ENCODE assay signal across 21 cellular contexts in genomic region chr5:158461240-158461854, GRCh38.
A peak's percentile ranks its signal among the peaks of the same experiment; 100 is the strongest.
DNase-seq lines count a peak whose midpoint lies in the region; ATAC-seq, FAIRE-seq and TF ChIP-seq lines count a peak whose summit lies in the region.
"Had no signal": no experiment of that assay in that cellular context is flagged by ENCODE, and none has a peak within 500 bp of the region (broad histone marks: within the 10 kb centered on the region; RNA-seq: fewer than 3 reads in every experiment).

No MANE protein-coding gene starts in this region.

- H3K27me3 ChIP-seq in HepG2 (ENCODE audit: control insufficient read depth in 1 of 2, insufficient read depth in 2 of 2, low read length in 2 of 2) (no peaks in the 10 kb centered on the region), gastrocnemius medialis (no peaks in the 10 kb centered on the region), vagina (no peaks in the 10 kb centered on the region)
- H3K27me3 ChIP-seq: BE2C had no signal

- TF ChIP-seq EP300 in HepG2 (IDR thresholded peaks at IDR 0.05; ENCODE audit: low read depth in 2 of 2, low read length in 2 of 2) (peak; percentile 77 to 98; a peak in 3 of 4 replicates), HepG2 (CRISPR knock-in tag; IDR thresholded peaks at IDR 0.05; ENCODE audit: borderline replicate concordance) (peak; percentile 92)

- DNase-seq in Right ventricle myocardium inferior (ENCODE audit: missing footprints) (no peak), cardiac septum (ENCODE audit: low spot score) (no peak), HepG2 (ENCODE audit: low spot score) (peak; percentile 81), gastrocnemius medialis (peak; percentile 33 to 71), vagina (ENCODE audit: extremely low spot score in 2 of 2) (no peak), NCI-H146 (lab: John Stamatoyannopoulos, UW) (no peak), NCI-H82 (lab: John Stamatoyannopoulos, UW) (no peak)
- no peak for DNase-seq in effector memory CD8-positive, alpha-beta T cell
- DNase-seq: activated CD4-positive, alpha-beta T cell treated with anti-CD3 and anti-CD28 coated beads, Interleukin-2, amount 50 U/mL, for 48 hours; activated gamma-delta T cell treated with Interleukin-2 at 50 U/mL for 16 hours; amygdala; BE2C; COR-L47; effector CD4-positive, alpha-beta T cell; HCEC 1CT; Kasumi-1; NCI-H1048; NCI-H2029 treated with DMSO at 0.1 percent for 48 hours; WERI-Rb-1 had no signal

- peak overlapping the region; percentile 81 for H3K27ac ChIP-seq in HepG2 (ENCODE audit: extremely low read length, insufficient read depth, low read length)
- peak overlapping the region; percentile 7 to 53 (median 30) for H3K27ac ChIP-seq in gastrocnemius medialis
- H3K27ac ChIP-seq in vagina = no peak overlapping the region
- H3K27ac ChIP-seq: WERI-Rb-1 had no signal

- H3K4me3 Mint-ChIP-seq in effector memory CD8-positive, alpha-beta T cell = no peak overlapping the region
- H3K4me3 Mint-ChIP-seq: T-helper 2 cell treated with Interferon-gamma antibody and Interleukin-4, amounts not matched to agents 5 μg/mL and 100 μg/mL, for 36 hours had no signal

- H3K4me1 Mint-ChIP-seq in effector memory CD8-positive, alpha-beta T cell (ENCODE audit: low read depth in 2 of 2) = no peaks in the 10 kb centered on the region

- in situ Hi-C loops in HepG2 (cut with HindIII; ENCODE audit: extremely low pct_ligation_motif_present, low pct_unique_long_range_greater_than_20kb) = no loop called here
- in situ Hi-C loops in gastrocnemius medialis (cut with MboI; ENCODE audit: low sequenced_read_pairs in 4 of 4) = loop anchor here in 1 of 4 donors (25.0 kb wide), 1 partner anchor 651 kb away; no protein-coding TSS in a partner anchor

- no peaks in the 10 kb centered on the region for H3K9me3 Mint-ChIP-seq in effector memory CD8-positive, alpha-beta T cell
- H3K9me3 Mint-ChIP-seq: T-helper 2 cell treated with Interferon-gamma antibody and Interleukin-4, amounts not matched to agents 5 μg/mL and 100 μg/mL, for 36 hours had no signal

- peak overlapping the region; percentile 41 for H3K4me2 ChIP-seq in HepG2 (ENCODE audit: low read depth, low read length)

- TF ChIP-seq POLR2A in HepG2 (IDR thresholded peaks at IDR 0.05; ENCODE audit: insufficient read depth in 1 of 2, low read depth in 2 of 2, low read length in 2 of 2) = no peak
- no peak for TF ChIP-seq POLR2A in gastrocnemius medialis (IDR thresholded peaks at IDR 0.05)
- TF ChIP-seq POLR2A in vagina (IDR thresholded peaks at IDR 0.05) = no peak

- ATAC-seq in Right ventricle myocardium inferior (peak; percentile 75), HepG2 (peak; percentile 99), gastrocnemius medialis (peak; percentile 66 to 71)
- ATAC-seq in effector memory CD8-positive, alpha-beta T cell (replicated peaks) = no peak
- ATAC-seq: SK-N-SH treated with all-trans-retinoic acid at 6 μM for 48 hours had no signal

- TF ChIP-seq RAD21 in HepG2 (CRISPR knock-in tag; IDR thresholded peaks at IDR 0.05) = no peak

- TF ChIP-seq CTCF in HepG2 (CRISPR knock-in tag; IDR thresholded peaks at IDR 0.05) (no peak), gastrocnemius medialis (IDR thresholded peaks at IDR 0.05 in 4 of 5, conservative IDR thresholded peaks at IDR 0.05 in 1 of 5) (no peak), vagina (IDR thresholded peaks at IDR 0.05) (no peak)

- H3K4me1 ChIP-seq in HepG2 (ENCODE audit: insufficient read depth, low read length) = peaks cover 50% of the 10 kb centered on the region
- peaks cover 7 to 10% of the 10 kb centered on the region in 2 donors for H3K4me1 ChIP-seq in gastrocnemius medialis
- no peaks in the 10 kb centered on the region for H3K4me1 ChIP-seq in vagina

- H2AFZ ChIP-seq in HepG2 (ENCODE audit: low read length) = no peak overlapping the region

- H3K9me3 ChIP-seq in HepG2 (ENCODE audit: low read length) = peaks cover 11% of the 10 kb centered on the region
- H3K9me3 ChIP-seq in gastrocnemius medialis = no peaks in the 10 kb centered on the region
- no peaks in the 10 kb centered on the region for H3K9me3 ChIP-seq in vagina
- H3K9me3 ChIP-seq: BE2C had no signal

- FAIRE-seq in HepG2 (lab: Jason Lieb, UNC) = peak; percentile 94

- POLR2A ChIA-PET in HepG2 (lab: Yijun Ruan, JAX) = no interaction called here

- H3K79me2 ChIP-seq in HepG2 (ENCODE audit: insufficient read depth, low read length) = no peaks in the 10 kb centered on the region

- no TSS peak for BruUV-seq in HepG2 (replicated peaks; lab: Mats Ljungman, UMichigan)

- H3K36me3 ChIP-seq in HepG2 (replicated peaks in 1 of 2; ENCODE audit: control insufficient read depth in 1 of 2, insufficient read depth in 2 of 2, low read length in 2 of 2) (no peaks in the 10 kb centered on the region), gastrocnemius medialis (no peaks in the 10 kb centered on the region), vagina (no peaks in the 10 kb centered on the region)
- H3K36me3 ChIP-seq: BE2C, WERI-Rb-1 had no signal

- H3K4me3 ChIP-seq in HepG2 (replicated peaks in 1 of 3; ENCODE audit: insufficient read depth in 1 of 3, low read depth in 2 of 3, low read length in 3 of 3) (no peak overlapping the region; a peak in 1 of 6 replicates), gastrocnemius medialis (no peak overlapping the region), vagina (no peak overlapping the region)

- CTCF ChIA-PET in HepG2 (lab: Yijun Ruan, JAX; ENCODE audit: low intra/inter-chr PET ratio, low total read pairs) = no interaction called here

- WGBS in HepG2 (ENCODE audit: low lambda C conversion rate) = 17% methylated on average over 4 of the region's 4 CpGs

- H3K27ac Mint-ChIP-seq in effector memory CD8-positive, alpha-beta T cell = no peak overlapping the region
- H3K27ac Mint-ChIP-seq: T-helper 2 cell treated with Interferon-gamma antibody and Interleukin-4, amounts not matched to agents 5 μg/mL and 100 μg/mL, for 36 hours had no signal

- intact Hi-C loops in Right ventricle myocardium inferior (cut with DNase I) (no loop called here), cardiac septum (cut with DNase I) (no loop called here), HepG2 (cut with micrococcal nuclease; ENCODE audit: unreplicated experiment) (loop anchor here (2.0 kb wide), 1 partner anchor 57 kb away; no protein-coding TSS in a partner anchor), gastrocnemius medialis (cut with DNase I; ENCODE audit: low total_unique reads) (loop anchor here (10.0 kb wide), 2 partner anchors 93 to 643 kb away; no protein-coding TSS in a partner anchor), vagina (cut with DNase I) (no loop called here)

- no peaks in the 10 kb centered on the region for H4K20me1 ChIP-seq in HepG2 (ENCODE audit: insufficient read depth, low read length)

- H3K9ac ChIP-seq in HepG2 (ENCODE audit: insufficient read depth, low read depth, low read length) = no peak overlapping the region

- no peaks in the 10 kb centered on the region for H3K36me3 Mint-ChIP-seq in effector memory CD8-positive, alpha-beta T cell (ENCODE audit: insufficient read depth)

- H3K27me3 Mint-ChIP-seq in effector memory CD8-positive, alpha-beta T cell = peaks cover 0 to 7% of the 10 kb centered on the region in 2 donors

TF ChIP-seq in HepG2, 621 proteins besides CTCF, POLR2A, EP300 and RAD21 (continues in another document):
- peak; percentile 37; the same call in 1 of the 2 replicates for TF ChIP-seq ZNF770 (CRISPR knock-in tag; IDR thresholded peaks at IDR 0.05)

Comparison
In these comparisons a context has a peak if more than half of its experiments do, and no peak if none do; other contexts are left out.
1. DNase-seq: peak in HepG2 (single experiment) and gastrocnemius medialis (2 of 2); none in Right ventricle myocardium inferior (single experiment), cardiac septum (single experiment), effector memory CD8-positive, alpha-beta T cell (0 of 3), vagina (0 of 2), NCI-H146 (single experiment) and NCI-H82 (single experiment).
2. intact Hi-C loops: an anchor here in HepG2 (2.0 kb wide) and gastrocnemius medialis (10.0 kb wide); none called in Right ventricle myocardium inferior, cardiac septum and vagina.